In the genomic region with DNA sequence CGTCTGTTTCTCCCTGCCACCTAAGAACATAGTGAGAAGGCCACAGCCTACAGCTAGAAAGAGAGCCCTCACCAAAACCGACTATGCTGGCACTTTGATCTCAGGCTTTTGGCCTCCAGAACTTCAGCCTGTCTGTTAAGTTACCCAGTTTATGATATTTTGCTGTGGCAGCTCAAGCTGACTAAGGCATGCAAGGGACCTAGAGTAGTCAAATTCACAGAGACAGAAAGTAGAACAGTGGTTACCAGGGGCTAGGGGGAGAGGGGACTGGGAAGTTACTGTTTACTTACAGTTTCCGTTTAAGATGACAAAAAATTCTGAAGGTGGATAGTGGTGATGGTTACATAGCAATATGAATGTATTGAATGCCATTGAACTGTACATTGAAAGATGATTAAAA, we compare ENCODE assay signal across 7 cellular contexts.
DNase-seq lines count a peak whose midpoint lies in the region; ATAC-seq lines count a peak whose summit lies in the region.
"Not testable (repeated sequence)": the region's sequence is repeated elsewhere in the genome, so short reads cannot be mapped to it uniquely, and the experiment has no call there.

No MANE protein-coding gene starts in this region.

- CTCF ChIA-PET in activated CD4-positive, alpha-beta memory T cell treated with anti-CD3 and anti-CD28 coated beads, Interleukin-2, amount 10 ng/mL, durations not matched to agents 7 days and 5 days (lab: Charles Lee): interaction anchor here (0.7 to 1.3 kb wide), 5 partner anchors 9 to 450 kb away, joined by 3 to 4 read pairs (median 3); no protein-coding TSS in a partner anchor

- not testable (repeated sequence) for H3K27me3 Mint-ChIP-seq in activated CD4-positive, alpha-beta memory T cell treated with anti-CD3 and anti-CD28 coated beads, Interleukin-2, amount 10 ng/mL, durations not matched to agents 7 days and 5 days; activated naive CD8-positive, alpha-beta T cell

- not testable (repeated sequence) for H3K36me3 Mint-ChIP-seq in activated CD4-positive, alpha-beta memory T cell treated with anti-CD3 and anti-CD28 coated beads, Interleukin-2, amount 10 ng/mL, durations not matched to agents 7 days and 5 days (ENCODE audit: low read depth); activated naive CD8-positive, alpha-beta T cell

- ATAC-seq in GM18858 (IDR thresholded peaks at IDR 0.05; ENCODE audit: unreplicated experiment) (peak; percentile 63), GM19452 (IDR thresholded peaks at IDR 0.05; ENCODE audit: unreplicated experiment) (peak; percentile 83), GM21723 (IDR thresholded peaks at IDR 0.05; ENCODE audit: unreplicated experiment) (peak; percentile 82), HG02943 (IDR thresholded peaks at IDR 0.05; ENCODE audit: low read depth, unreplicated experiment) (peak; percentile 80), HG03521 (IDR thresholded peaks at IDR 0.05; ENCODE audit: unreplicated experiment) (peak; percentile 73)

- not testable (repeated sequence) for DNase-seq in activated CD4-positive, alpha-beta memory T cell treated with anti-CD3 and anti-CD28 coated beads, Interleukin-2, amount 10 ng/mL, durations not matched to agents 7 days and 5 days

- not testable (repeated sequence) for H3K9me3 Mint-ChIP-seq in activated CD4-positive, alpha-beta memory T cell treated with anti-CD3 and anti-CD28 coated beads, Interleukin-2, amount 10 ng/mL, durations not matched to agents 7 days and 5 days; activated naive CD8-positive, alpha-beta T cell (ENCODE audit: low read depth)

- peak overlapping the region; percentile 52 for H3K27ac Mint-ChIP-seq in activated CD4-positive, alpha-beta memory T cell treated with anti-CD3 and anti-CD28 coated beads, Interleukin-2, amount 10 ng/mL, durations not matched to agents 7 days and 5 days
- H3K27ac Mint-ChIP-seq in activated naive CD8-positive, alpha-beta T cell: peak overlapping the region; percentile 76

- peaks cover 40% of the 10 kb centered on the region for H3K4me1 Mint-ChIP-seq in activated CD4-positive, alpha-beta memory T cell treated with anti-CD3 and anti-CD28 coated beads, Interleukin-2, amount 10 ng/mL, durations not matched to agents 7 days and 5 days
- H3K4me1 Mint-ChIP-seq in activated naive CD8-positive, alpha-beta T cell (ENCODE audit: low read depth): not testable (repeated sequence)

- H3K4me3 Mint-ChIP-seq in activated CD4-positive, alpha-beta memory T cell treated with anti-CD3 and anti-CD28 coated beads, Interleukin-2, amount 10 ng/mL, durations not matched to agents 7 days and 5 days; activated naive CD8-positive, alpha-beta T cell: not testable (repeated sequence)

- POLR2A ChIA-PET in activated CD4-positive, alpha-beta memory T cell treated with anti-CD3 and anti-CD28 coated beads, Interleukin-2, amount 10 ng/mL, durations not matched to agents 7 days and 5 days (lab: Charles Lee): interaction anchor here (0.6 to 2.3 kb wide), 5 partner anchors 12 to 129 kb away, joined by 3 to 11 read pairs (median 3); no protein-coding TSS in a partner anchor
